In genomic region chr2:234500394-234501006, GRCh38 we compare ENCODE assay signal across 8 cellular contexts. TPM values are rescaled to one million over a fixed set of nuclear protein-coding genes. Genes with fewer than 3 reads are reported as not detected.
DNase-seq lines count a peak whose midpoint lies in the region; ATAC-seq, FAIRE-seq and TF ChIP-seq lines count a peak whose summit lies in the region.

No MANE protein-coding gene starts in this region.

- no peak overlapping the region for H4K8ac ChIP-seq in H1 (ENCODE audit: extremely low read depth, insufficient read depth, low read length)

- H2BK120ac ChIP-seq in H1 (replicated peaks; ENCODE audit: low read depth, low read length) = no peak overlapping the region

- no peaks in the 10 kb centered on the region; the same call in 1 of the 2 replicates for H3K79me1 ChIP-seq in H1 (ENCODE audit: low read depth, low read length)

- H3K18ac ChIP-seq in H1 (ENCODE audit: extremely low read depth, low read length) = no peak overlapping the region

- DNase-seq in A549 (ENCODE audit: low read depth in 1 of 2, low spot score in 1 of 2) (peak in 1 of 2 experiments; percentile 83), NCI-H460 (ENCODE audit: extremely low read depth, low read depth) (peak; percentile 62), H1 (ENCODE audit: low read depth in 1 of 2, low spot score in 2 of 2) (peak in 1 of 2 experiments; percentile 57), naive B cell (peak; percentile 81), upper lobe of left lung (peak in 1 of 2 donors; percentile 60)
- peak; percentile 70 to 75 for DNase-seq in activated CD4-positive, alpha-beta T cell treated with anti-CD3 and anti-CD28 coated beads, Interleukin-2, amount 50 U/mL, for 48 hours

- peaks cover 34% of the 10 kb centered on the region for H3K4me1 ChIP-seq in A549
- H3K4me1 ChIP-seq in H1 (replicated peaks in 1 of 4; ENCODE audit: control insufficient read depth in 3 of 4, insufficient read depth in 4 of 4, low read length in 3 of 4) = peaks cover 4 to 16% (median 10%) of the 10 kb centered on the region in 4 experiments
- peaks cover 7 to 15% (median 12%) of the 10 kb centered on the region in 4 donors for H3K4me1 ChIP-seq in upper lobe of left lung

- no peak overlapping the region for H4K91ac ChIP-seq in H1 (replicated peaks; ENCODE audit: insufficient read length, low read length)

- TF ChIP-seq CTCF in A549 (IDR thresholded peaks at IDR 0.05) = peak; percentile 87
- peak; percentile 11 to 79 (median 64) for TF ChIP-seq CTCF in H1 (IDR thresholded peaks at IDR 0.05; ENCODE audit: control extremely low read depth in 1 of 3, insufficient read depth in 1 of 3, low read depth in 1 of 3, low read length in 3 of 3)
- peak; percentile 25 to 67 (median 49) for TF ChIP-seq CTCF in upper lobe of left lung (IDR thresholded peaks at IDR 0.05)

- no peak overlapping the region for H2BK5ac ChIP-seq in H1 (ENCODE audit: low read depth, low read length)

- H3K23me2 ChIP-seq in H1 (ENCODE audit: low read depth, low read length) = peaks cover 15% of the 10 kb centered on the region

- TF ChIP-seq POLR2A in A549 (IDR thresholded peaks at IDR 0.05; ENCODE audit: low read length) (no peak), H1 (IDR thresholded peaks at IDR 0.05; ENCODE audit: control extremely low read depth in 1 of 2, low read depth in 2 of 2, low read length in 2 of 2) (no peak), upper lobe of left lung (IDR thresholded peaks at IDR 0.05) (no peak)

- H3K27ac ChIP-seq in A549 (peak overlapping the region; percentile 55 to 99), H1 (ENCODE audit: low read depth, low read length) (no peak overlapping the region), upper lobe of left lung (no peak overlapping the region)

- no peak overlapping the region for H2AFZ ChIP-seq in H1 (ENCODE audit: low read length)

- FAIRE-seq in A549 (lab: Jason Lieb, UNC) (no peak), H1 (lab: Jason Lieb, UNC) (peak; percentile 81)

- WGBS in A549 (ENCODE audit: missing lambda C conversion rate) = 10% methylated on average over 9 of the region's 9 CpGs
- 53% methylated on average over 9 of the region's 9 CpGs; no CpG with 5 or more reads in 1 of the 2 experiments for WGBS in H1 (ENCODE audit: extremely low coverage in 1 of 2, insufficient coverage in 1 of 2, insufficient read length in 1 of 2, insufficient replicate concordance in 2 of 2, low coverage in 1 of 2, low lambda C conversion rate in 2 of 2, missing lambda C conversion rate in 1 of 2), 2 experiments
- WGBS in upper lobe of left lung, 2 donors = 23 to 37% methylated on average over 9 of the region's 9 CpGs

- no peak overlapping the region for H3K4ac ChIP-seq in H1 (replicated peaks; ENCODE audit: insufficient read length, low read depth, low read length)

- H3K4me3 Mint-ChIP-seq in naive B cell = peak overlapping the region in 3 of 8 donors; percentile 47 to 62 (median 55)

- H3K9me3 Mint-ChIP-seq in naive B cell = no peaks in the 10 kb centered on the region

- TF ChIP-seq RAD21 in A549 (conservative IDR thresholded peaks at IDR 0.05 in 1 of 2, IDR thresholded peaks at IDR 0.05 in 1 of 2) (peak; percentile 98), H1 (IDR thresholded peaks at IDR 0.05 in 1 of 2, conservative IDR thresholded peaks at IDR 0.05 in 1 of 2; ENCODE audit: low read depth in 2 of 2, low read length in 2 of 2) (peak; percentile 91 to 97)

- H4K5ac ChIP-seq in H1 (ENCODE audit: insufficient read length, low read depth, low read length) = no peak overlapping the region

- POLR2A ChIA-PET in A549 (lab: Yijun Ruan, JAX) (interaction anchor here (0.5 to 1.3 kb wide), 3 partner anchors 8 to 643 kb away, joined by 3 to 4 read pairs (median 3); no protein-coding TSS in a partner anchor), H1 (lab: Charles Lee; ENCODE audit: partially characterized antibody) (interaction anchor here (0.5 kb wide), 1 partner anchor 99 kb away, joined by 3 read pairs; no protein-coding TSS in a partner anchor)

- H3K14ac ChIP-seq in H1 (ENCODE audit: insufficient read length) = no peak overlapping the region

- peaks cover 0 to 4% of the 10 kb centered on the region in 2 experiments for H4K20me1 ChIP-seq in H1 (replicated peaks in 1 of 2; ENCODE audit: control insufficient read depth in 1 of 2, insufficient read depth in 2 of 2, low read length in 2 of 2)

- H2AK5ac ChIP-seq in H1 (ENCODE audit: low read depth, low read length) = no peak overlapping the region

- CTCF ChIA-PET in A549 (lab: Yijun Ruan, JAX) (interaction anchor here (0.7 to 4.0 kb wide), 45 partner anchors 8 to 643 kb away, joined by 3 to 34 read pairs (median 4); no protein-coding TSS in a partner anchor), H1 (lab: Charles Lee; ENCODE audit: partially characterized antibody) (interaction anchor here (0.6 to 3.1 kb wide), 26 partner anchors 9 to 523 kb away, joined by 3 to 42 read pairs (median 4); no protein-coding TSS in a partner anchor)

- H3K9me3 ChIP-seq in A549 = no peaks in the 10 kb centered on the region
- no peaks in the 10 kb centered on the region for H3K9me3 ChIP-seq in H1 (ENCODE audit: insufficient read depth in 2 of 2, low read depth in 1 of 2, low read length in 1 of 2)
- no peaks in the 10 kb centered on the region for H3K9me3 ChIP-seq in upper lobe of left lung

- H3K36me3 ChIP-seq in H1 (ENCODE audit: control insufficient read depth in 2 of 4, insufficient read depth in 4 of 4, low read length in 3 of 4) (no peaks in the 10 kb centered on the region), upper lobe of left lung (no peaks in the 10 kb centered on the region)

- no peak overlapping the region for H3K56ac ChIP-seq in H1 (replicated peaks; ENCODE audit: insufficient read length, low read depth, low read length)

- H3K9ac ChIP-seq in H1 (replicated peaks in 1 of 4; ENCODE audit: extremely low read depth in 1 of 4, low read depth in 3 of 4, low read length in 3 of 4) = no peak overlapping the region

- no peak overlapping the region for H2BK12ac ChIP-seq in H1 (ENCODE audit: low read depth, low read length)

- no peak overlapping the region for H2BK15ac ChIP-seq in H1 (ENCODE audit: low read length)

- 0 out of 3 replicates have a peak overlapping the region, but pooled peaks have one; percentile 5 for H3K4me2 ChIP-seq in A549
- H3K4me2 ChIP-seq in H1 (ENCODE audit: insufficient read depth in 1 of 2, low read depth in 2 of 2, low read length in 2 of 2) = no peak overlapping the region

- peaks cover 0 to 11% (median 3%) of the 10 kb centered on the region in 4 experiments; a peak in 4 of 7 replicates for H3K27me3 ChIP-seq in H1 (replicated peaks in 1 of 4; ENCODE audit: control insufficient read depth in 3 of 4, extremely low read depth in 1 of 4, insufficient read depth in 3 of 4, low read length in 3 of 4)
- H3K27me3 ChIP-seq in upper lobe of left lung = no peaks in the 10 kb centered on the region

- H3K4me1 Mint-ChIP-seq in naive B cell = peaks cover 18 to 30% (median 28%) of the 10 kb centered on the region in 3 donors

- peak; percentile 45 to 73; a peak in 5 of 6 replicates for ATAC-seq in A549
- peak; percentile 61 for ATAC-seq in GM18498 (IDR thresholded peaks at IDR 0.05; ENCODE audit: unreplicated experiment)
- ATAC-seq in HG02981 (IDR thresholded peaks at IDR 0.05; ENCODE audit: unreplicated experiment) = peak; percentile 49
- ATAC-seq in naive B cell (ENCODE audit: low read depth in 2 of 2) = peak; percentile 70 to 72
- peak; percentile 59 to 67 for ATAC-seq in upper lobe of left lung (ENCODE audit: low FRiP score in 2 of 2)

- H2BK20ac ChIP-seq in H1 (ENCODE audit: low read length) = no peak overlapping the region

- H3K79me2 ChIP-seq in H1 (ENCODE audit: control insufficient read depth in 1 of 2, insufficient read depth in 2 of 2, low read length in 2 of 2) = peaks cover 0 to 9% of the 10 kb centered on the region in 2 experiments; a peak in 1 of 4 replicates

- TF ChIP-seq EP300 in A549 (IDR thresholded peaks at IDR 0.05) = no peak
- no peak for TF ChIP-seq EP300 in H1 (IDR thresholded peaks at IDR 0.05; ENCODE audit: borderline replicate concordance in 1 of 2, low read depth in 2 of 2, low read length in 2 of 2)
- no peak for TF ChIP-seq EP300 in upper lobe of left lung (IDR thresholded peaks at IDR 0.05)

- H3K4me3 ChIP-seq in A549 = no peak overlapping the region
- no peak overlapping the region for H3K4me3 ChIP-seq in H1 (ENCODE audit: extremely low read depth in 1 of 4, insufficient read depth in 2 of 4, low read depth in 3 of 4, low read length in 4 of 4)
- no peak overlapping the region for H3K4me3 ChIP-seq in upper lobe of left lung

- no peak overlapping the region for H3K23ac ChIP-seq in H1 (ENCODE audit: insufficient read length)

- H3K27ac Mint-ChIP-seq in naive B cell = peak overlapping the region; percentile 20 to 90 (median 74)

- H3K36me3 Mint-ChIP-seq in naive B cell = peaks cover 5 to 7% of the 10 kb centered on the region in 2 donors

- H3K27me3 Mint-ChIP-seq in naive B cell = peaks cover 7 to 28% (median 24%) of the 10 kb centered on the region in 3 donors

TF ChIP-seq in H1, 55 proteins besides CTCF, POLR2A, EP300 and RAD21:
- TF ChIP-seq YY1 (IDR thresholded peaks at IDR 0.05; ENCODE audit: low read depth, low read length) (0 out of 2 replicates have a peak, but pooled peaks have one; percentile 32), HDAC2 (IDR thresholded peaks at IDR 0.05; ENCODE audit: borderline replicate concordance in 1 of 2, low read depth in 2 of 2, low read length in 2 of 2) (0 out of 4 replicates have a peak, but pooled peaks of 1 of the 2 experiments have one; percentile 36), RNF2 (IDR thresholded peaks at IDR 0.05; ENCODE audit: borderline replicate concordance, low read depth, low read length, missing control alignments, poor library complexity, severe bottlenecking) (no peak)

RNA-seq across cellular contexts. Expression of gene ARL4C, which starts 3.6 kb away (rescaled TPM):
- polyA plus RNA-seq in A549 (2011; rRNA removed) (64.5 and 70.4 TPM in 2 replicates), A549 (2017; fragmentation: RNase III; extraction: RNeasy Plus Mini Kit Qiagen cat#74134 plus additional on column Dnase treatment) (48.4 to 70.9 TPM (median 67.9 TPM) in 3 replicates), H1 (2011; rRNA removed) (7.0 and 7.7 TPM in 2 replicates), naive B cell (ENCODE audit: low read depth in 6 of 6) (10 to 100 TPM; 18.2 to 37.1 (median 28.5) TPM)
- 27.9 and 31.3 TPM in 2 replicates for polyA plus RNA-seq in A549 (2012; cell fraction: cytosol; rRNA removed)
- polyA plus RNA-seq in A549 (2012; cell fraction: nucleus; rRNA removed) = 20.0 and 21.9 TPM in 2 replicates
- polyA minus RNA-seq in A549 (2011; rRNA and poly(A)+ RNA removed) = 34.9 and 39.7 TPM in 2 replicates
- total RNA-seq in NCI-H460 (2014; rRNA removed; shearing (Covaris generic)) = 0.69 and 1.2 TPM in 2 replicates
- 0.13 and 0.38 TPM in 2 replicates for polyA plus RNA-seq in NCI-H460 (2014; cell fraction: nucleus; rRNA removed)
- total RNA-seq in H1 (2021; fragmentation: NEBNext Ultra II Directional; extraction: Animal tissue kit (Norgen Biotek cat#: 25700)) = 15.9 and 16.9 TPM in 2 replicates
- 10.0 TPM for polyA plus RNA-seq in H1 (2011; cell fraction: cytosol; rRNA removed)
- 7.0 TPM for polyA plus RNA-seq in H1 (2011; cell fraction: nucleus; rRNA removed)
- 11.6 to 14.4 TPM (median 12.9 TPM) in 4 replicates for polyA plus RNA-seq in H1 (2012, experiment 1 of 2)
- 7.3 TPM for polyA plus RNA-seq in H1 (2012, experiment 2 of 2)
- 7.6 TPM for polyA plus RNA-seq in H1 (2013, experiment 1 of 2)
- 7.8 TPM for polyA plus RNA-seq in H1 (2013, experiment 2 of 2)
- polyA minus RNA-seq in H1 (2011; rRNA and poly(A)+ RNA removed) = 8.1 and 8.3 TPM in 2 replicates
- polyA minus RNA-seq in H1 (2011; cell fraction: cytosol; rRNA and poly(A)+ RNA removed) = 11.0 TPM
- 12.7 TPM for polyA minus RNA-seq in H1 (2011; cell fraction: nucleus; rRNA and poly(A)+ RNA removed)
- 10 to 100 TPM; 16.6 to 33.1 (median 20.1) TPM for total RNA-seq in upper lobe of left lung

Comparison
In these comparisons a context has a peak if more than half of its experiments do, and no peak if none do; other contexts are left out.
1. H3K27ac ChIP-seq: peak in A549 (2 of 2); none in H1 (single experiment) and upper lobe of left lung (0 of 4).
2. Of the 18 proteins assayed by ChIP-seq in both H1 and A549: peak only in H1: none; only in A549: MAX; in both: CTCF and RAD21; in neither: 14; mixed calls (peak in some experiments, not most) for 1.
3. Peak in every context shown above with its lines, with median percentiles within 50 percentile points of each other: ATAC-seq and CTCF ChIP-seq.